ENCODE assay signal across 15 cellular contexts in the genomic region with DNA sequence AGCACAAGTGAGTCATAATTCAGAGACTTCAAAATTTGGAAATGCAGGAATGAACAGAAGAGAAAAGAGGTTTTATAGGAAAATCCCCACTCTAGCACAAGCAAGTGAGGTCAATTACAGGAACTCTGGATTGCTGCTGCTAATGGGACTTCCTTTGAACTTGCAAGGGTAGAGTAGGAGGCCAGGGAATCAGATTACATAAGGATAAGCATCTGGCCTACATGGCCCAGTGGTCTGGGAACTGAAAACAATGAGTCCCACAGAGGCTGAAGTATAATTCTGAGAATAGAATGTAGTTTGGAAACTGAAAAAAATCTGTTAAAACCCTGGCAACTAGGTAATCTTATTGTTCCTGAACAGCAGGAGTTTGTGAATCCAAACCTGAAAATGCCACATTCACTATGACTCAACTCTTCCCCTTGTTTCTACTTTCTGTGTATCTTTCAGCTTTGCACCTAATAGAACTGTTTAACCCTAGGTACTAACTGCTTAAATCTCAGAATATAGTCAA.
DNase-seq lines count a peak whose midpoint lies in the region; ATAC-seq and TF ChIP-seq lines count a peak whose summit lies in the region.
"Had no signal": no experiment of that assay in that cellular context is flagged by ENCODE, and none has a peak within 500 bp of the region (broad histone marks: within the 10 kb centered on the region; RNA-seq: fewer than 3 reads in every experiment).

No MANE protein-coding gene starts in this region.

- no peak overlapping the region for H2BK12ac ChIP-seq in trophoblast cell (ENCODE audit: low read length)

- H2BK120ac ChIP-seq in trophoblast cell (ENCODE audit: insufficient read depth, low read length, poor library complexity) = no peak overlapping the region

- no peak overlapping the region for H3K4ac ChIP-seq in trophoblast cell (ENCODE audit: low read depth, low read length)

- H3K4me2 ChIP-seq in trophoblast cell (ENCODE audit: low read length) = no peak overlapping the region

- H3K4me1 ChIP-seq in trophoblast cell (ENCODE audit: control insufficient read depth in 1 of 2, insufficient read depth in 2 of 2, low read length in 2 of 2) = peaks cover 0 to 10% of the 10 kb centered on the region in 2 experiments
- no peaks in the 10 kb centered on the region for H3K4me1 ChIP-seq in spleen
- H3K4me1 ChIP-seq: left lung, prostate gland had no signal

- intact Hi-C loops in spleen (cut with DNase I; ENCODE audit: low total_unique reads) = no loop called here

- no peak overlapping the region for H3K18ac ChIP-seq in trophoblast cell (ENCODE audit: low read length)

- H4K91ac ChIP-seq in trophoblast cell (ENCODE audit: low read depth, low read length) = no peak overlapping the region

- no peak overlapping the region for H3K14ac ChIP-seq in trophoblast cell (ENCODE audit: low read length)

- H3K4me3 ChIP-seq in trophoblast cell (ENCODE audit: low read depth, low read length) (no peak overlapping the region), spleen (no peak overlapping the region)
- H3K4me3 ChIP-seq: left lung, prostate gland had no signal

- peaks cover 3% of the 10 kb centered on the region for H3K79me1 ChIP-seq in trophoblast cell (ENCODE audit: low read length)

- peak; percentile 52 to 81 for DNase-seq in dermis microvascular lymphatic vessel endothelial cell (ENCODE audit: low read depth in 2 of 2)
- no peak for DNase-seq in trophoblast cell
- no peak for DNase-seq in middle frontal gyrus (ENCODE audit: extremely low spot score, low spot score)
- no peak for DNase-seq in spleen
- DNase-seq in NCI-H2081 (lab: John Stamatoyannopoulos, UW) = no peak
- DNase-seq in foreskin melanocyte = no peak
- DNase-seq: activated T-cell treated with anti-CD3 and anti-CD28 coated beads, Interleukin-2, amount 50 U/mL, for 72 hours; caudate nucleus; CD4-positive, alpha-beta T cell; KBM-7; left lung; NCI-H2029 treated with DMSO at 0.1 percent for 48 hours had no signal

- no peak overlapping the region for H3K23ac ChIP-seq in trophoblast cell (ENCODE audit: low read length)

- H3K36me3 ChIP-seq in trophoblast cell (ENCODE audit: control insufficient read depth in 1 of 2, insufficient read depth in 2 of 2, low read length in 2 of 2) (no peaks in the 10 kb centered on the region), spleen (no peaks in the 10 kb centered on the region)
- H3K36me3 ChIP-seq: left lung, prostate gland had no signal

- H3K27me3 ChIP-seq in trophoblast cell (ENCODE audit: insufficient read depth, low read length) (no peaks in the 10 kb centered on the region), spleen (replicated peaks in 1 of 7) (peaks cover 0 to 6% (median 0%) of the 10 kb centered on the region in 7 donors)
- H3K27me3 ChIP-seq: left lung had no signal

- H2AK5ac ChIP-seq in trophoblast cell (ENCODE audit: low read length) = no peak overlapping the region

- no peak overlapping the region for H4K12ac ChIP-seq in trophoblast cell (ENCODE audit: low read depth, low read length)

- H3K27ac ChIP-seq in trophoblast cell (ENCODE audit: low read depth, low read length) (peak overlapping the region; percentile 82), spleen (no peak overlapping the region)
- H3K27ac ChIP-seq: left lung, prostate gland had no signal

- H3K9ac ChIP-seq in trophoblast cell (ENCODE audit: low read length) = no peak overlapping the region

- no peak overlapping the region for H2AFZ ChIP-seq in trophoblast cell (ENCODE audit: insufficient read depth, low read length, poor library complexity)

- peak; percentile 54 for ATAC-seq in GM18867 (IDR thresholded peaks at IDR 0.05; ENCODE audit: unreplicated experiment)
- ATAC-seq in HG03565 (IDR thresholded peaks at IDR 0.05; ENCODE audit: unreplicated experiment) = peak; percentile 35
- ATAC-seq: activated T-cell treated with anti-CD3 and anti-CD28 coated beads, Interleukin-2, amount 50 U/mL, for 72 hours; left lung had no signal

- H3K9me3 ChIP-seq in trophoblast cell (ENCODE audit: insufficient read depth, low read depth, low read length) = no peaks in the 10 kb centered on the region
- H3K9me3 ChIP-seq in spleen = peaks cover 0 to 6% (median 0%) of the 10 kb centered on the region in 8 donors
- H3K9me3 ChIP-seq: prostate gland had no signal

- TF ChIP-seq CTCF in spleen (IDR thresholded peaks at IDR 0.05 in 8 of 11, conservative IDR thresholded peaks at IDR 0.05 in 3 of 11) = no peak

- no peak overlapping the region for H4K8ac ChIP-seq in trophoblast cell (ENCODE audit: low read depth, low read length)

- H3K79me2 ChIP-seq in trophoblast cell (ENCODE audit: control insufficient read depth, insufficient read depth, low read length, poor library complexity) = no peaks in the 10 kb centered on the region

- no peak for TF ChIP-seq POLR2A in spleen (IDR thresholded peaks at IDR 0.05)

- no peak overlapping the region for H2BK5ac ChIP-seq in trophoblast cell (ENCODE audit: low read depth, low read length, poor library complexity)

Comparison
In these comparisons a context has a peak if more than half of its experiments do, and no peak if none do; other contexts are left out.
1. DNase-seq: peak in dermis microvascular lymphatic vessel endothelial cell (2 of 2); none in trophoblast cell (0 of 2), middle frontal gyrus (single experiment), spleen (single experiment), NCI-H2081 (0 of 2) and foreskin melanocyte (single experiment).